ENCODE assay signal across 25 cellular contexts in the genomic region with DNA sequence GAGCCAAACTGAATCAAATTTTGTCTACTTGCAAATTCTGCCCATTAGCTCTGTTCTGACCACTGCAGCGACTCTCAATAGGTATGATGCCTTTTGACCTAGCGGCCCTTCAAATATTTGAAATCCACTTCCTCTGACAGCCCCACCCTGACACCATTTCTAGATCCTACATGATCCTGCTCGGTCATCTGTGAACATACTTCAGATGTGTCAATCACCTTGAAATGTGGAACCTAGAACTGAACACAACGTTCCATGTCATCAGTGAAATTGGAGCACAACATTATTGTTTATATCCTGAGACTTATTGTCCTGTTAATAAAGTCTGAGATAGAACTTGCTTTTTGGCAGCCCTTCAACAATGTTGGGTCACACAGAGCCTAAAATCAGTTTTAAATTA.
"Had no signal": no experiment of that assay in that cellular context is flagged by ENCODE, and none has a peak within 500 bp of the region (broad histone marks: within the 10 kb centered on the region; RNA-seq: fewer than 3 reads in every experiment).

No MANE protein-coding gene starts in this region.

- H3K27ac ChIP-seq: SK-N-MC had no signal

- H3K4me1 Mint-ChIP-seq: activated T-helper 17 cell treated with anti-CD3 and anti-CD28 coated beads, Interleukin-2, amount 50 U/mL, for 72 hours; T-cell had no signal

- H3K4me3 Mint-ChIP-seq: activated CD4-positive, alpha-beta memory T cell treated with anti-CD3 and anti-CD28 coated beads, Interleukin-2, amount 10 ng/mL, durations not matched to agents 7 days and 5 days; activated CD4-positive, alpha-beta T cell treated with anti-CD3 and anti-CD28 coated beads for 36 hours; activated naive CD4-positive, alpha-beta T cell treated with anti-CD3 and anti-CD28 coated beads for 36 hours; activated naive CD8-positive, alpha-beta T cell; activated T-helper 17 cell treated with anti-CD3 and anti-CD28 coated beads, Interleukin-2, amount 50 U/mL, for 72 hours; brain; T-cell had no signal

- ATAC-seq: activated CD4-positive, alpha-beta T cell treated with anti-CD3 and anti-CD28 coated beads for 36 hours; activated T-helper 17 cell treated with anti-CD3 and anti-CD28 coated beads, Interleukin-2, amount 50 U/mL, for 72 hours; Panc1; Right ventricle myocardium inferior; T-cell had no signal

- H3K27ac Mint-ChIP-seq: activated CD4-positive, alpha-beta memory T cell treated with anti-CD3 and anti-CD28 coated beads, Interleukin-2, amount 10 ng/mL, durations not matched to agents 7 days and 5 days; activated CD4-positive, alpha-beta T cell treated with anti-CD3 and anti-CD28 coated beads for 36 hours; activated naive CD4-positive, alpha-beta T cell treated with anti-CD3 and anti-CD28 coated beads for 36 hours; activated naive CD8-positive, alpha-beta T cell; activated T-helper 17 cell treated with anti-CD3 and anti-CD28 coated beads, Interleukin-2, amount 50 U/mL, for 72 hours; brain; T-cell had no signal

- DNase-seq: activated CD4-positive, alpha-beta memory T cell treated with anti-CD3 and anti-CD28 coated beads, Interleukin-2, amount 10 ng/mL, durations not matched to agents 7 days and 5 days; activated CD4-positive, alpha-beta T cell treated with anti-CD3 and anti-CD28 coated beads for 36 hours; activated CD4-positive, alpha-beta T cell treated with anti-CD3 and anti-CD28 coated beads, Interleukin-2, amount 50 U/mL, for 1 hour; activated gamma-delta T cell; activated naive CD4-positive, alpha-beta T cell treated with anti-CD3 and anti-CD28 coated beads for 36 hours; activated T-cell treated with anti-CD3 and anti-CD28 coated beads for 4 hours; activated T-cell treated with anti-CD3 and anti-CD28 coated beads, Interleukin-2, amount 50 U/mL, for 48 hours; amygdala; cerebellar nuclear complex; NCI-H1092; NCI-H1417; NCI-H1930; NCI-H446; NCI-H524; OCI-M1; RPMI8226; T-cell; T-helper 2 cell; T1000 had no signal

- H3K9me3 Mint-ChIP-seq: activated CD4-positive, alpha-beta memory T cell treated with anti-CD3 and anti-CD28 coated beads, Interleukin-2, amount 10 ng/mL, durations not matched to agents 7 days and 5 days; activated naive CD4-positive, alpha-beta T cell treated with anti-CD3 and anti-CD28 coated beads for 36 hours; activated T-helper 17 cell treated with anti-CD3 and anti-CD28 coated beads, Interleukin-2, amount 50 U/mL, for 72 hours; T-cell had no signal

- H3K36me3 Mint-ChIP-seq: activated naive CD8-positive, alpha-beta T cell; brain had no signal
